ENCODE assay signal across 8 cellular contexts in the genomic region with DNA sequence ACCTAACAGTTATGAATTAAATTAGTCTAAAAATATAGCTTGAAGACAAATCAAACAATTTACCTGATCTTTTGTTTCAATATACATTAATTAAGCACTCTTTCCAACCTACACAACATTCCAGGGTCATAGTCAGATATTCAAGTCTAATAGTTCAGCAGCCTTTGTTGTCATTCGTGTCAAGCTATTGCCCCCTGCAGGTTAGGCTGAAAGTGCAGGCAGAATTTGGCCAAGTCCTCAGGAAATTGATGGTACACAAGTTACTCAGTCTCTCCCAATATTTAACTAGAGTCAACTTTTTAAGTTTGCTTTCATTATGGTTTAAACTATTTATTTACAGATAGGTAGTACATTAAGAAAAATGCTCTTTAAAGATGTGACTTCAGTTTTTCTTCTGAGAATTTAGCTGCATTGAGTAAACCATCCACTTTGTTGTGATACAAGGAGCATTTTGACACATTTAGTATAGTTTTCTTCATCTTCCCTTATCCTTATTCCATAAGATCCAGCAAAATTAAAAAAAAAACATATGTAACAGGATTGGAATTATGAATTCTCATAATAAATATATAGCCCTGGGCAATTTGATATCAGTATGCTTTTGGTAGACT.
A peak's percentile ranks its signal among the peaks of the same experiment; 100 is the strongest.
DNase-seq lines count a peak whose midpoint lies in the region; ATAC-seq and TF ChIP-seq lines count a peak whose summit lies in the region.

No MANE protein-coding gene starts in this region.

- H3K9me3 ChIP-seq in spleen = no peaks in the 10 kb centered on the region

- H3K4me3 ChIP-seq in spleen = no peak overlapping the region

- TF ChIP-seq CTCF in spleen (IDR thresholded peaks at IDR 0.05 in 8 of 11, conservative IDR thresholded peaks at IDR 0.05 in 3 of 11) = peak; percentile 57 to 89 (median 84)

- in situ Hi-C loops in G401 (cut with HindIII; ENCODE audit: low sequenced_read_pairs) = no loop called here

- H3K27me3 ChIP-seq in spleen (replicated peaks in 1 of 7) = peaks cover 15 to 98% (median 61%) of the 10 kb centered on the region in 7 donors

- H3K36me3 ChIP-seq in spleen = no peaks in the 10 kb centered on the region

- 0% methylated on average over 1 of the region's 1 CpG for WGBS in spleen, 5 donors

- DNase-seq in G401 (ENCODE audit: low spot score) (peak; percentile 36), H4 (ENCODE audit: low spot score) (peak; percentile 64), NCI-H1092 (lab: John Stamatoyannopoulos, UW) (peak; percentile 39), SW480 (ENCODE audit: low spot score) (peak; percentile 52), anterior cingulate cortex (lab: John Stamatoyannopoulos, UW) (peak in 47 of 58 donors; percentile 10 to 83 (median 54)), hepatic stellate cell (ENCODE audit: low spot score) (peak; percentile 36), spleen (peak; percentile 77)

- no peak for TF ChIP-seq POLR2A in spleen (IDR thresholded peaks at IDR 0.05)

- intact Hi-C loops in spleen (cut with DNase I; ENCODE audit: low total_unique reads) = loop anchor here (5.0 to 10.0 kb wide), 2 partner anchors 414 to 1084 kb away; no protein-coding TSS in a partner anchor

- H3K4me1 ChIP-seq in spleen = peaks cover 9 to 39% (median 23%) of the 10 kb centered on the region in 6 donors

- no peak overlapping the region for H3K27ac ChIP-seq in spleen

- no peak for ATAC-seq in HG03460 (IDR thresholded peaks at IDR 0.05; ENCODE audit: unreplicated experiment)
